In the genomic region with DNA sequence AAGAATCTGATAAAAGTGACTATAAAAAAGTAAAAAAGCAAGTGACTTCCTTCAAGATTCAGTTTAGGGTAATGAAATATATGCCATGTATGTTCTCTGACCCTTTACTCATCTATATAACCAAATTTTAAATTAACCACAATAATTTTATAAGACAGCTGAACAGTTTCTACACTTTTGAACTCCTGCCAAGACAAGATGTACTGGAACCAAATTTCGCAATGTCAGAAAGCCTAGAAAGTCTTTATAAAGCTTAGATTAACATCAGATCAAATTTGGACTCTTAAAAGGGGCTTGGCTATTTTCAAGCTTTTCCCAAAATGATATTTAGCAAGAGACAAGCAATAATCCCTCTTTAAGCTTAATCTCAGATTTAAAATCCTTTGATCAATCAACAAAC, we compare ENCODE assay signal across 19 cellular contexts.
"Had no signal": no experiment of that assay in that cellular context is flagged by ENCODE, and none has a peak within 500 bp of the region (broad histone marks: within the 10 kb centered on the region; RNA-seq: fewer than 3 reads in every experiment).

No MANE protein-coding gene starts in this region.

- H3K27ac ChIP-seq: gastroesophageal sphincter, heart left ventricle, neural progenitor cell, prostate gland, right atrium auricular region, skin epidermis, tibial nerve, uterus had no signal

- DNase-seq: activated CD4-positive, alpha-beta T cell treated with anti-CD3 and anti-CD28 coated beads, Interleukin-2, amount 10 ng/mL, durations not matched to agents 7 days and 5 days; activated CD8-positive, alpha-beta T cell treated with anti-CD3 and anti-CD28 coated beads, Interleukin-2, amount 10 ng/mL, durations not matched to agents 7 days and 5 days; activated naive CD4-positive, alpha-beta T cell treated with anti-CD3 and anti-CD28 coated beads for 36 hours; activated T-cell treated with anti-CD3 and anti-CD28 coated beads, Interleukin-2, amount 50 U/mL, for 24 hours; aorta; dermis blood vessel endothelial cell; effector memory CD8-positive, alpha-beta T cell; heart left ventricle; kidney glomerular epithelial cell; left ventricle myocardium superior; mesendoderm; naive thymus-derived CD4-positive, alpha-beta T cell; uterus had no signal

- H3K9ac ChIP-seq: neural progenitor cell had no signal

- ATAC-seq: activated CD8-positive, alpha-beta T cell treated with anti-CD3 and anti-CD28 coated beads, Interleukin-2, amount 10 ng/mL, durations not matched to agents 7 days and 5 days; effector memory CD8-positive, alpha-beta T cell; gastroesophageal sphincter; heart left ventricle; left ventricle myocardium superior; naive thymus-derived CD4-positive, alpha-beta T cell had no signal

- H2AFZ ChIP-seq: neural progenitor cell had no signal

- H3K4me2 ChIP-seq: neural progenitor cell had no signal

- H3K4me3 ChIP-seq: gastroesophageal sphincter, heart left ventricle, neural progenitor cell, prostate gland, right atrium auricular region, skin epidermis, tibial nerve, uterus had no signal

- H3K9me3 ChIP-seq: gastroesophageal sphincter, heart left ventricle, prostate gland, right atrium auricular region, tibial nerve, uterus had no signal

- H3K27me3 ChIP-seq: gastroesophageal sphincter, heart left ventricle, neural progenitor cell, right atrium auricular region, tibial nerve, uterus had no signal

- H3K36me3 ChIP-seq: gastroesophageal sphincter, heart left ventricle, neural progenitor cell, prostate gland, right atrium auricular region, tibial nerve, uterus had no signal

- H3K4me1 ChIP-seq: gastroesophageal sphincter, neural progenitor cell, prostate gland, right atrium auricular region, tibial nerve, uterus had no signal
